In the genomic region with DNA sequence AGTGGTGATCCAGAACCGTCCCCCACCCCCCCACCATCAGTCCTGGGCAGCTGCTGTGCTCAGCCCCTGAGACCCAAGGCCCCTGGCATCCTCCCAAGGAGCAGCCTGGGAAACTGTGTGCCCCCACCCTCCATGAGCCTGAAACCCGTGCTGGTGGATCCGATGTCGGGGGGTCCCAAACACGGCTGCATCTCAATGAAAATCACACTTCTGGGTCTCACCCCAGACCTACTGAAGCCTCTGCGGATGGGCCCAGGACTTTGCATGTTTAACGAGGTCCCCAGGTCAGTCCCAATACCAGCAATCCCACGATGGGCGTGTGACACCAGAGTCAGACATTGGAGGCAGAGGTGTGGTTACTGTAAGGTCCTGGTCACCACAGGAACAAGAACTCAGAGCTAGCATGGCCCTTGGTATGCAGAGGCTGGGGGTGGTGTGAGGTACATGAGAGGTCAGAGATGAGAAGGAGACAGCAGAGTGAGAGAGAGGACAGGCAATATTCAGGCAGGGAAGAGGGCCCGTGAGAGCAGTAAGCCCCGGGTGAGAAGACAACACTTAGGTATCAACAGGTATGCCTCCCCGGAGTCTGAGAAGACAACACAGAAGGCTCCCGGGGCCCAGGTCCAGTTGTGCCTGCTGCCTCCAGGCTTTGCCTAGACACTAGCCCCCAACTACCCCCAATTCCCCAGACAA, we compare ENCODE assay signal across 1 cellular context.
TF ChIP-seq lines count a peak whose summit lies in the region.

No MANE protein-coding gene starts in this region.

TF ChIP-seq in GM23338, 12 proteins besides CTCF, POLR2A, EP300 and RAD21:
- TF ChIP-seq EZH2phosphoT487 (IDR thresholded peaks at IDR 0.05; ENCODE audit: unreplicated experiment), result no peak
- no peak for TF ChIP-seq POLR2AphosphoS5 (IDR thresholded peaks at IDR 0.05; ENCODE audit: low read depth)
- no peak for TF ChIP-seq ZNF114 (CRISPR knock-in tag; IDR thresholded peaks at IDR 0.05)
- TF ChIP-seq, protein P1, sequence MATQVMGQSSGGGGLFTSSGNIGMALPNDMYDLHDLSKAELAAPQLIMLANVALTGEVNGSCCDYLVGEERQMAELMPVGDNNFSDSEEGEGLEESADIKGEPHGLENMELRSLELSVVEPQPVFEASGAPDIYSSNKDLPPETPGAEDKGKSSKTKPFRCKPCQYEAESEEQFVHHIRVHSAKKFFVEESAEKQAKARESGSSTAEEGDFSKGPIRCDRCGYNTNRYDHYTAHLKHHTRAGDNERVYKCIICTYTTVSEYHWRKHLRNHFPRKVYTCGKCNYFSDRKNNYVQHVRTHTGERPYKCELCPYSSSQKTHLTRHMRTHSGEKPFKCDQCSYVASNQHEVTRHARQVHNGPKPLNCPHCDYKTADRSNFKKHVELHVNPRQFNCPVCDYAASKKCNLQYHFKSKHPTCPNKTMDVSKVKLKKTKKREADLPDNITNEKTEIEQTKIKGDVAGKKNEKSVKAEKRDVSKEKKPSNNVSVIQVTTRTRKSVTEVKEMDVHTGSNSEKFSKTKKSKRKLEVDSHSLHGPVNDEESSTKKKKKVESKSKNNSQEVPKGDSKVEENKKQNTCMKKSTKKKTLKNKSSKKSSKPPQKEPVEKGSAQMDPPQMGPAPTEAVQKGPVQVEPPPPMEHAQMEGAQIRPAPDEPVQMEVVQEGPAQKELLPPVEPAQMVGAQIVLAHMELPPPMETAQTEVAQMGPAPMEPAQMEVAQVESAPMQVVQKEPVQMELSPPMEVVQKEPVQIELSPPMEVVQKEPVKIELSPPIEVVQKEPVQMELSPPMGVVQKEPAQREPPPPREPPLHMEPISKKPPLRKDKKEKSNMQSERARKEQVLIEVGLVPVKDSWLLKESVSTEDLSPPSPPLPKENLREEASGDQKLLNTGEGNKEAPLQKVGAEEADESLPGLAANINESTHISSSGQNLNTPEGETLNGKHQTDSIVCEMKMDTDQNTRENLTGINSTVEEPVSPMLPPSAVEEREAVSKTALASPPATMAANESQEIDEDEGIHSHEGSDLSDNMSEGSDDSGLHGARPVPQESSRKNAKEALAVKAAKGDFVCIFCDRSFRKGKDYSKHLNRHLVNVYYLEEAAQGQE (IDR thresholded peaks at IDR 0.05; ENCODE audit: unreplicated experiment), result no peak
- no peak for TF ChIP-seq ZNF331 (CRISPR knock-in tag; IDR thresholded peaks at IDR 0.05; ENCODE audit: low read depth)
